Comparison of ENCODE assay signal across 21 cellular contexts in the genomic region with DNA sequence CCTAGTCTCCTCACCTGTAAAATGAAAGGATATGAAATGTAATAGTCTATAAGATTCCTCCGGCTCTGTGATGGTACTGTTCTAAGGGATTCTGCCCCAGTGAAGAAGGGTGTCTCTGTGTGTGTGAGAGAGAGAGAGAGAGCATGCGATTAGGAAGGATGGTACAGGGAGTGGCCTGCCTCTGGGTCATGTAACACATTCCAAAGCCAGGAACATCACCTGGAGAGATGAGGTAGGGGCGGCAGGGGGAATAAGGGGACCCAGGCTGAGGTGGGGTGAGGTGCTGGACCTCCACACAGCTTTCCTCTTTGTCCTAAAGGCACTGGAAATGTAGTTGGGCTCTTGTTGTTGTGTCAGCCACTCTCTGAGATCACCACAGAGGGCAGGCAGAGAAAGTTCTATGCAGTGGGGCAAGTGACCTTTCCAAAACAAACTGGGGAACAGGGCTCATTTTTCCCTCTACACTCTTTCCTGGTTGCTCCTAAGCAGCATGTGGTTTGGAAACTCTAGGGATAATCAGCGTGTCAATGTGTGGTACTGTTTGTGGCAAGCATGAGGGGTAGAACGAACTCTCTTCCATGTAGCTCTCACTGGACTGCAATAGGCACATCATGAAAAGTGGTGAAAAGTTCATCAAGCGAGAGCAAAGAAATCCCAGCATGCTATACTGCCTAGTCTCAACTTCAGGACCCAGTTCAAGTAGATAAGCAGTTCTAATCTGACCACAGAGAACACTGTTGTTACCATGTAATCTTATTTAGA.
A peak's percentile ranks its signal among the peaks of the same experiment; 100 is the strongest.
DNase-seq lines count a peak whose midpoint lies in the region; ATAC-seq and TF ChIP-seq lines count a peak whose summit lies in the region.
"Had no signal": no experiment of that assay in that cellular context is flagged by ENCODE, and none has a peak within 500 bp of the region (broad histone marks: within the 10 kb centered on the region; RNA-seq: fewer than 3 reads in every experiment).

No MANE protein-coding gene starts in this region.

- peak; percentile 44 for DNase-seq in H9
- no peak for DNase-seq in WTC11 (ENCODE audit: low spot score)
- peak; percentile 38 for DNase-seq in foreskin melanocyte
- DNase-seq in stimulated activated CD4-positive, alpha-beta T cell treated with anti-CD3 and anti-CD28 coated beads, Interleukin-2, amount 100 ng/mL, for 24 hours, result no peak
- DNase-seq in vagina (ENCODE audit: extremely low spot score in 2 of 2), result no peak
- DNase-seq in COLO668 (lab: John Stamatoyannopoulos, UW; ENCODE audit: unreplicated experiment), result no peak
- DNase-seq: ACHN, AML-193, COR-L47, EL, Kasumi-1, MM.1S, NCI-H1092 treated with DMSO at 0.1 percent for 48 hours, NCI-H2081 treated with DMSO at 0.1 percent for 48 hours, NCI-H510A, PC-3 had no signal

- H3K4me1 Mint-ChIP-seq in H9 (peaks cover 72 to 81% of the 10 kb centered on the region in 2 experiments), WTC11 (peaks cover 98% of the 10 kb centered on the region)
- H3K4me1 Mint-ChIP-seq in stimulated activated memory B cell treated with anti-CD40 and anti-IgM and Interleukin-4, amounts not matched to agents 10 μg/mL and 1 μg/mL and 100 μg/mL, for 72 hours, result no peaks in the 10 kb centered on the region
- H3K4me1 Mint-ChIP-seq: CD14-positive monocyte, IgD-negative memory B cell had no signal

- no peak overlapping the region for H2BK20ac ChIP-seq in H9 (ENCODE audit: low read depth, low read length, poor library complexity, severe bottlenecking)

- no peak overlapping the region for H2BK120ac ChIP-seq in H9 (ENCODE audit: low read depth, low read length, poor library complexity, severe bottlenecking)

- H3K36me3 ChIP-seq in vagina, result no peaks in the 10 kb centered on the region

- H3K79me2 ChIP-seq in H9 (ENCODE audit: insufficient read depth, low read length), result peaks cover 95% of the 10 kb centered on the region

- no peak overlapping the region for H2AFZ ChIP-seq in H9 (ENCODE audit: low read length)

- peaks cover 5% of the 10 kb centered on the region for H4K20me1 ChIP-seq in H9 (ENCODE audit: control insufficient read depth, insufficient read depth, insufficient read length)

- H3K14ac ChIP-seq in H9 (ENCODE audit: insufficient read depth, low read length), result no peak overlapping the region

- H3K4me3 Mint-ChIP-seq in H9 (no peak overlapping the region), WTC11 (peak overlapping the region; percentile 5; the same call in 1 of the 2 replicates)
- no peak overlapping the region for H3K4me3 Mint-ChIP-seq in stimulated activated memory B cell treated with anti-CD40 and anti-IgM and Interleukin-4, amounts not matched to agents 10 μg/mL and 1 μg/mL and 100 μg/mL, for 72 hours
- H3K4me3 Mint-ChIP-seq: CD14-positive monocyte, IgD-negative memory B cell had no signal

- no peak overlapping the region for H3K4me2 ChIP-seq in H9 (ENCODE audit: insufficient read depth, insufficient read length, low read length)

- H3K79me1 ChIP-seq in H9 (ENCODE audit: insufficient read depth, low read depth, low read length, poor library complexity, severe bottlenecking), result peaks cover 3% of the 10 kb centered on the region

- H3K27me3 ChIP-seq in H9 (ENCODE audit: insufficient read depth, low read length), result no peaks in the 10 kb centered on the region
- H3K27me3 ChIP-seq in vagina, result no peaks in the 10 kb centered on the region

- H3K36me3 Mint-ChIP-seq in H9 (ENCODE audit: insufficient read depth in 1 of 3, low read depth in 3 of 3) (peaks cover 5 to 28% (median 17%) of the 10 kb centered on the region in 3 experiments; a peak in 5 of 7 replicates), WTC11 (peaks cover 11% of the 10 kb centered on the region)
- peaks cover 14% of the 10 kb centered on the region for H3K36me3 Mint-ChIP-seq in stimulated activated memory B cell treated with anti-CD40 and anti-IgM and Interleukin-4, amounts not matched to agents 10 μg/mL and 1 μg/mL and 100 μg/mL, for 72 hours
- H3K36me3 Mint-ChIP-seq: CD14-positive monocyte had no signal

- H3K27me3 Mint-ChIP-seq in H9 (ENCODE audit: low read depth), result no peaks in the 10 kb centered on the region; the same call in 1 of the 2 replicates
- H3K27me3 Mint-ChIP-seq in WTC11 (ENCODE audit: low read depth), result no peaks in the 10 kb centered on the region
- H3K27me3 Mint-ChIP-seq in stimulated activated memory B cell treated with anti-CD40 and anti-IgM and Interleukin-4, amounts not matched to agents 10 μg/mL and 1 μg/mL and 100 μg/mL, for 72 hours, result no peaks in the 10 kb centered on the region
- H3K27me3 Mint-ChIP-seq: IgD-negative memory B cell had no signal

- no peak overlapping the region for H3K23ac ChIP-seq in H9 (ENCODE audit: insufficient read length, low read depth, low read length)

- no CpG with 5 or more reads among the region's 6 CpGs for WGBS in H9 (ENCODE audit: extremely low coverage, insufficient read length, low lambda C conversion rate)

- peak; percentile 46 for ATAC-seq in WTC11
- ATAC-seq in stimulated activated memory B cell treated with anti-CD40 and anti-IgM and Interleukin-4, amounts not matched to agents 10 μg/mL and 1 μg/mL and 100 μg/mL, for 72 hours, result peak; percentile 41
- ATAC-seq: PC-3 had no signal

- H3K4me1 ChIP-seq in H9 (ENCODE audit: insufficient read depth, low read length) (peaks cover 25% of the 10 kb centered on the region), vagina (peaks cover 20% of the 10 kb centered on the region)

- no peak overlapping the region for H2AK5ac ChIP-seq in H9 (ENCODE audit: insufficient read length, low read length)

- H3T11ph ChIP-seq in H9 (ENCODE audit: low read length), result no peak overlapping the region

- no peak for TF ChIP-seq POLR2A in vagina (IDR thresholded peaks at IDR 0.05)

- H4K8ac ChIP-seq in H9 (replicated peaks; ENCODE audit: insufficient read length, low read depth, low read length), result no peak overlapping the region

- H3K23me2 ChIP-seq in H9 (ENCODE audit: insufficient read length, low read depth, low read length, poor library complexity, severe bottlenecking), result no peaks in the 10 kb centered on the region

- no peak overlapping the region for H4K5ac ChIP-seq in H9 (ENCODE audit: insufficient read length, low read depth, low read length)

- CTCF ChIA-PET in WTC11 (lab: Charles Lee), result no interaction called here

- H3K9me3 ChIP-seq in H9 (ENCODE audit: control insufficient read depth, low read depth, low read length) (no peaks in the 10 kb centered on the region), vagina (no peaks in the 10 kb centered on the region)
- H3K9me3 ChIP-seq: HAP-1 had no signal

- H3K9me3 Mint-ChIP-seq in H9 (no peaks in the 10 kb centered on the region), WTC11 (no peaks in the 10 kb centered on the region)
- peaks cover 4% of the 10 kb centered on the region for H3K9me3 Mint-ChIP-seq in stimulated activated memory B cell treated with anti-CD40 and anti-IgM and Interleukin-4, amounts not matched to agents 10 μg/mL and 1 μg/mL and 100 μg/mL, for 72 hours

- intact Hi-C loops in vagina (cut with DNase I), result no loop called here

- POLR2A ChIA-PET in WTC11 (lab: Charles Lee), result interaction anchor here (1.1 kb wide), 1 partner anchor 11 kb away, joined by 3 read pairs; no protein-coding TSS in a partner anchor

- H3K27ac ChIP-seq in H9 (ENCODE audit: insufficient read length, low read depth, low read length), result no peak overlapping the region
- H3K27ac ChIP-seq in vagina, result no peak overlapping the region
- H3K27ac ChIP-seq: HL-60 had no signal

- TF ChIP-seq CTCF in H9 (conservative IDR thresholded peaks at IDR 0.05), result no peak
- no peak for TF ChIP-seq CTCF in WTC11 (IDR thresholded peaks at IDR 0.05)
- no peak for TF ChIP-seq CTCF in vagina (IDR thresholded peaks at IDR 0.05)

- no peak overlapping the region for H3K18ac ChIP-seq in H9 (ENCODE audit: insufficient read length, low read depth, low read length)

- no peak overlapping the region for H2BK12ac ChIP-seq in H9 (ENCODE audit: insufficient read length, low read depth, low read length)

- H4K91ac ChIP-seq in H9 (ENCODE audit: insufficient read length, low read depth, low read length), result no peak overlapping the region

- H2BK5ac ChIP-seq in H9 (ENCODE audit: insufficient read length, low read length), result no peak overlapping the region

- H3K56ac ChIP-seq in H9 (ENCODE audit: insufficient read length, low read depth, low read length), result no peak overlapping the region

- H3K4me3 ChIP-seq in vagina, result no peak overlapping the region
- H3K4me3 ChIP-seq: HAP-1 had no signal

- H3K9ac ChIP-seq in H9 (ENCODE audit: extremely low read depth, insufficient read length, low read length), result no peak overlapping the region

- H2BK15ac ChIP-seq in H9 (ENCODE audit: low read depth, low read length), result no peak overlapping the region

- no peak overlapping the region for H3K4ac ChIP-seq in H9 (ENCODE audit: low read depth, low read length)

- H3K27ac Mint-ChIP-seq in H9, result peak overlapping the region; percentile 0 to 18 (median 18)
- H3K27ac Mint-ChIP-seq in WTC11, result peak overlapping the region; percentile 64
- H3K27ac Mint-ChIP-seq in stimulated activated memory B cell treated with anti-CD40 and anti-IgM and Interleukin-4, amounts not matched to agents 10 μg/mL and 1 μg/mL and 100 μg/mL, for 72 hours, result no peak overlapping the region
- H3K27ac Mint-ChIP-seq: IgD-negative memory B cell had no signal

TF ChIP-seq in WTC11, 78 proteins besides CTCF, POLR2A, EP300 and RAD21 (continues in another document):
- no peak for TF ChIP-seq ETV6 (CRISPR knock-in tag; IDR thresholded peaks at IDR 0.05)
- no peak for TF ChIP-seq TEAD4 (CRISPR knock-in tag; IDR thresholded peaks at IDR 0.05)
- TF ChIP-seq, protein P1, sequence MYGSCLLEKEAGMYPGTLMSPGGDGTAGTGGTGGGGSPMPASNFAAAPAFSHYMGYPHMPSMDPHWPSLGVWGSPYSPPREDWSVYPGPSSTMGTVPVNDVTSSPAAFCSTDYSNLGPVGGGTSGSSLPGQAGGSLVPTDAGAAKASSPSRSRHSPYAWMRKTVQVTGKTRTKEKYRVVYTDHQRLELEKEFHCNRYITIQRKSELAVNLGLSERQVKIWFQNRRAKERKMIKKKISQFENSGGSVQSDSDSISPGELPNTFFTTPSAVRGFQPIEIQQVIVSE (CRISPR knock-in tag; IDR thresholded peaks at IDR 0.05; ENCODE audit: borderline replicate concordance), result no peak
- TF ChIP-seq, protein P2, sequence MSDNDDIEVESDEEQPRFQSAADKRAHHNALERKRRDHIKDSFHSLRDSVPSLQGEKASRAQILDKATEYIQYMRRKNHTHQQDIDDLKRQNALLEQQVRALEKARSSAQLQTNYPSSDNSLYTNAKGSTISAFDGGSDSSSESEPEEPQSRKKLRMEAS (CRISPR knock-in tag; IDR thresholded peaks at IDR 0.05), result no peak
- TF ChIP-seq ZNF423 (CRISPR knock-in tag; IDR thresholded peaks at IDR 0.05), result no peak

Comparison
In these comparisons a context has a peak if more than half of its experiments do, and no peak if none do; other contexts are left out.
1. DNase-seq: peak in H9 (single experiment) and foreskin melanocyte (single experiment); none in WTC11 (single experiment), stimulated activated CD4-positive, alpha-beta T cell treated with anti-CD3 and anti-CD28 coated beads, Interleukin-2, amount 100 ng/mL, for 24 hours (0 of 2), vagina (0 of 2) and COLO668 (single experiment).